ENCODE assay signal across 19 cellular contexts in the genomic region with DNA sequence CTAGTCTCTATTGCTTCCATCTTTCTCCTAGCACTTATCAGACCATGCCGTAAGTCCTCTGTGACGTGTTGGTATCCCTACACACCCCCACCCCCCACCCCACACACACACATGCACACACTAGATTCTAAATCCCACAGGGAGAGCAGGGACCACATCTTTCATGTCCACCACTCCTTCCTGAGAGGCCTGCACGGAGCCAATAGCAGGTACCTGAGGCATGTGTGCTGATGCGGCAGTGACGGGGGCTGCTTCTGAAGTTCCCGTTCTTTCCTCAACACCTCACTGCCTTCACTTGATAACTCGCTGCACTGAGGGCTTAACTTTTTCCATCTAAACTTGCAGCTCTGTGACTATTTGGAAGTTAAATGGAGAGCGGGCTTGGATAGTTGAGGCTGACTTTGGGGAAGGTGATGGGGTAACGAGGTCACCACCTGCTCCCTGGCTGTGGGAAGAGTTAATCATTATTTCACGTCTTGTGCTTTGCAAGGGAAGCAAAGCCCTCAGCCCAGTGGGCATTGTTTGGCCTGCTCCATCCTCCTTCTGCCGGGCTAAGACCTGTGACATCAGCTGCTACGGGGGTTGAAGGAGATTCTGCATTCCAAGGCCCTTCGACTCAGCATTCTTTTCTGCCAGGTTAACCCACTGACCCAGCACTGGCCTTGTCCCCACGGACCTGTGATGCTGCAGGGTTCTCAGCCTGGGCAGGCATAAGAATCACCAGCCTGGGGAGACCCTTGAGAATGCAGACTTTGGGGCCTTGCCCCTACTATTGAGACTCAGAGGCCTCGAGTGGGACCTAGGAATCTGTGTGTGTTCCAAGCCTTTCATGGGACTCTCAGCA.
A peak's percentile ranks its signal among the peaks of the same experiment; 100 is the strongest.
DNase-seq lines count a peak whose midpoint lies in the region; ATAC-seq and TF ChIP-seq lines count a peak whose summit lies in the region.
"Had no signal": no experiment of that assay in that cellular context is flagged by ENCODE, and none has a peak within 500 bp of the region (broad histone marks: within the 10 kb centered on the region; RNA-seq: fewer than 3 reads in every experiment).

No MANE protein-coding gene starts in this region.

- no peak overlapping the region for H2BK120ac ChIP-seq in mesendoderm (ENCODE audit: low read depth, low read length)

- no peak for TF ChIP-seq CTCF in activated CD8-positive, alpha-beta T cell treated with anti-CD3 and anti-CD28 coated beads for 36 hours (IDR thresholded peaks at IDR 0.05)
- no peak for TF ChIP-seq CTCF in chondrocyte (IDR thresholded peaks at IDR 0.05)
- TF ChIP-seq CTCF in tibial nerve (IDR thresholded peaks at IDR 0.05), result no peak
- TF ChIP-seq CTCF in type B pancreatic cell (conservative IDR thresholded peaks at IDR 0.05), result no peak

- H3K18ac ChIP-seq in mesendoderm (ENCODE audit: low read length), result no peak overlapping the region

- H3K4ac ChIP-seq in mesendoderm (ENCODE audit: low read depth, low read length), result no peak overlapping the region

- H3K9me3 ChIP-seq in tibial nerve, result no peaks in the 10 kb centered on the region

- no peak for ATAC-seq in activated CD8-positive, alpha-beta T cell treated with anti-CD3 and anti-CD28 coated beads, Interleukin-2, amount 10 ng/mL, durations not matched to agents 7 days and 5 days
- no peak for ATAC-seq in activated CD8-positive, alpha-beta T cell treated with anti-CD3 and anti-CD28 coated beads for 36 hours
- ATAC-seq in GM19328 (IDR thresholded peaks at IDR 0.05; ENCODE audit: unreplicated experiment), result no peak

- no peak overlapping the region for H3K23ac ChIP-seq in mesendoderm (ENCODE audit: low read length)

- H3K36me3 Mint-ChIP-seq in activated CD8-positive, alpha-beta T cell treated with anti-CD3 and anti-CD28 coated beads, Interleukin-2, amount 10 ng/mL, durations not matched to agents 7 days and 5 days (ENCODE audit: low read depth), result no peaks in the 10 kb centered on the region
- H3K36me3 Mint-ChIP-seq in activated CD8-positive, alpha-beta T cell treated with anti-CD3 and anti-CD28 coated beads for 36 hours (ENCODE audit: low read depth), result no peaks in the 10 kb centered on the region
- no peaks in the 10 kb centered on the region for H3K36me3 Mint-ChIP-seq in chondrocyte (ENCODE audit: low read depth)
- H3K36me3 Mint-ChIP-seq in type B pancreatic cell, result no peaks in the 10 kb centered on the region

- H3K4me3 Mint-ChIP-seq in activated CD8-positive, alpha-beta T cell treated with anti-CD3 and anti-CD28 coated beads, Interleukin-2, amount 10 ng/mL, durations not matched to agents 7 days and 5 days, result no peak overlapping the region
- no peak overlapping the region for H3K4me3 Mint-ChIP-seq in activated CD8-positive, alpha-beta T cell treated with anti-CD3 and anti-CD28 coated beads for 36 hours
- no peak overlapping the region for H3K4me3 Mint-ChIP-seq in chondrocyte (ENCODE audit: unreplicated experiment)
- H3K4me3 Mint-ChIP-seq in type B pancreatic cell, result no peak overlapping the region
- H3K4me3 Mint-ChIP-seq: H9 had no signal

- peak; percentile 12 for DNase-seq in activated CD8-positive, alpha-beta T cell treated with anti-CD3 and anti-CD28 coated beads, Interleukin-2, amount 10 ng/mL, durations not matched to agents 7 days and 5 days
- no peak for DNase-seq in activated CD8-positive, alpha-beta T cell treated with anti-CD3 and anti-CD28 coated beads for 36 hours
- DNase-seq in chondrocyte (ENCODE audit: low spot score), result peak; percentile 35
- DNase-seq in mesendoderm, result peak; percentile 50
- no peak for DNase-seq in tibial nerve (ENCODE audit: low spot score in 2 of 2)
- no peak for DNase-seq in type B pancreatic cell (ENCODE audit: extremely low spot score, unreplicated experiment)
- DNase-seq in MV-4-11 (lab: John Stamatoyannopoulos, UW), result no peak
- DNase-seq: AML-193, DMS79, H9, NCI-H1092, NCI-H146, NCI-H2029 treated with DMSO at 0.1 percent for 48 hours, NCI-H2171 treated with DMSO at 0.1 percent for 48 hours, NCI-H446 had no signal

- no peak overlapping the region for H2BK15ac ChIP-seq in mesendoderm (replicated peaks; ENCODE audit: low read depth)

- H3K79me2 ChIP-seq in mesendoderm (ENCODE audit: control insufficient read depth, insufficient read depth, low read length), result no peaks in the 10 kb centered on the region

- H4K8ac ChIP-seq in mesendoderm (ENCODE audit: low read depth, low read length), result no peak overlapping the region

- no peaks in the 10 kb centered on the region for H3K79me1 ChIP-seq in mesendoderm (ENCODE audit: low read length)

- POLR2A ChIA-PET in activated CD8-positive, alpha-beta T cell treated with anti-CD3 and anti-CD28 coated beads, Interleukin-2, amount 10 ng/mL, durations not matched to agents 7 days and 5 days (lab: Charles Lee), result no interaction called here
- POLR2A ChIA-PET in activated CD8-positive, alpha-beta T cell treated with anti-CD3 and anti-CD28 coated beads for 36 hours (lab: Charles Lee), result no interaction called here

- intact Hi-C loops in activated CD8-positive, alpha-beta T cell treated with anti-CD3 and anti-CD28 coated beads for 36 hours (cut with micrococcal nuclease), result no loop called here

- no peak overlapping the region for H3K4me2 ChIP-seq in mesendoderm (ENCODE audit: low read length)
- H3K4me2 ChIP-seq: KMS-11 had no signal

- TF ChIP-seq POLR2A in tibial nerve (IDR thresholded peaks at IDR 0.05), result no peak

- H3K27me3 ChIP-seq in mesendoderm (ENCODE audit: insufficient read depth, low read length, poor library complexity) (no peaks in the 10 kb centered on the region), tibial nerve (no peaks in the 10 kb centered on the region)

- no CpG with 5 or more reads among the region's 15 CpGs for whole genome bisulfite sequencing in mesendoderm (ENCODE audit: extremely low coverage, insufficient coverage, low lambda C conversion rate)
- 80 to 81% methylated on average over 15 of the region's 15 CpGs for WGBS in tibial nerve, 2 donors

- no peaks in the 10 kb centered on the region for H3K36me3 ChIP-seq in mesendoderm (ENCODE audit: control insufficient read depth, insufficient read depth, low read length)
- no peaks in the 10 kb centered on the region for H3K36me3 ChIP-seq in tibial nerve

- H3K9ac ChIP-seq in mesendoderm (ENCODE audit: low read length), result no peak overlapping the region
- H3K9ac ChIP-seq: KMS-11 had no signal

- no peak overlapping the region for H3K27ac Mint-ChIP-seq in activated CD8-positive, alpha-beta T cell treated with anti-CD3 and anti-CD28 coated beads, Interleukin-2, amount 10 ng/mL, durations not matched to agents 7 days and 5 days
- no peak overlapping the region for H3K27ac Mint-ChIP-seq in activated CD8-positive, alpha-beta T cell treated with anti-CD3 and anti-CD28 coated beads for 36 hours
- H3K27ac Mint-ChIP-seq in chondrocyte (ENCODE audit: unreplicated experiment) (no peak overlapping the region), type B pancreatic cell (no peak overlapping the region)

- TF ChIP-seq EP300 in tibial nerve (IDR thresholded peaks at IDR 0.05), result no peak

- H3K27me3 Mint-ChIP-seq in activated CD8-positive, alpha-beta T cell treated with anti-CD3 and anti-CD28 coated beads, Interleukin-2, amount 10 ng/mL, durations not matched to agents 7 days and 5 days (ENCODE audit: low read depth), result no peaks in the 10 kb centered on the region
- H3K27me3 Mint-ChIP-seq in activated CD8-positive, alpha-beta T cell treated with anti-CD3 and anti-CD28 coated beads for 36 hours, result peaks cover 5% of the 10 kb centered on the region
- H3K27me3 Mint-ChIP-seq in chondrocyte (ENCODE audit: low read depth) (peaks cover 38% of the 10 kb centered on the region), type B pancreatic cell (peaks cover 52% of the 10 kb centered on the region)

- no peak overlapping the region for H4K5ac ChIP-seq in mesendoderm (ENCODE audit: low read length)

- H2AK5ac ChIP-seq in mesendoderm (ENCODE audit: low read length), result no peak overlapping the region

- H3K4me3 ChIP-seq in mesendoderm (ENCODE audit: low read length) (no peak overlapping the region), tibial nerve (no peak overlapping the region)

- no peaks in the 10 kb centered on the region for H3K9me3 Mint-ChIP-seq in activated CD8-positive, alpha-beta T cell treated with anti-CD3 and anti-CD28 coated beads, Interleukin-2, amount 10 ng/mL, durations not matched to agents 7 days and 5 days (ENCODE audit: insufficient read depth)
- no peaks in the 10 kb centered on the region for H3K9me3 Mint-ChIP-seq in activated CD8-positive, alpha-beta T cell treated with anti-CD3 and anti-CD28 coated beads for 36 hours
- H3K9me3 Mint-ChIP-seq in chondrocyte (ENCODE audit: low read depth) (no peaks in the 10 kb centered on the region), type B pancreatic cell (no peaks in the 10 kb centered on the region)

- H3K4me1 ChIP-seq in mesendoderm (ENCODE audit: control insufficient read depth, low read depth, low read length), result no peaks in the 10 kb centered on the region
- peaks cover 0 to 62% (median 15%) of the 10 kb centered on the region in 4 donors for H3K4me1 ChIP-seq in tibial nerve

- H2BK5ac ChIP-seq in mesendoderm (ENCODE audit: low read length), result no peak overlapping the region

- H3K56ac ChIP-seq in mesendoderm (ENCODE audit: low read length), result no peak overlapping the region

- H3K4me1 Mint-ChIP-seq in activated CD8-positive, alpha-beta T cell treated with anti-CD3 and anti-CD28 coated beads, Interleukin-2, amount 10 ng/mL, durations not matched to agents 7 days and 5 days (ENCODE audit: low read depth), result no peaks in the 10 kb centered on the region
- H3K4me1 Mint-ChIP-seq in activated CD8-positive, alpha-beta T cell treated with anti-CD3 and anti-CD28 coated beads for 36 hours (ENCODE audit: low read depth), result no peaks in the 10 kb centered on the region
- no peaks in the 10 kb centered on the region for H3K4me1 Mint-ChIP-seq in chondrocyte (ENCODE audit: low read depth)
- H3K4me1 Mint-ChIP-seq in type B pancreatic cell (ENCODE audit: unreplicated experiment), result no peaks in the 10 kb centered on the region

- H3K27ac ChIP-seq in mesendoderm (ENCODE audit: low read depth, low read length) (no peak overlapping the region), tibial nerve (peak overlapping the region in 3 of 4 donors; percentile 1 to 85 (median 78))
- H3K27ac ChIP-seq: 22Rv1, C4-2B, KMS-11 had no signal

- CTCF ChIA-PET in activated CD8-positive, alpha-beta T cell treated with anti-CD3 and anti-CD28 coated beads, Interleukin-2, amount 10 ng/mL, durations not matched to agents 7 days and 5 days (lab: Charles Lee), result no interaction called here
- CTCF ChIA-PET in activated CD8-positive, alpha-beta T cell treated with anti-CD3 and anti-CD28 coated beads for 36 hours (lab: Charles Lee), result no interaction called here

Comparison
In these comparisons a context has a peak if more than half of its experiments do, and no peak if none do; other contexts are left out.
1. DNase-seq: peak in activated CD8-positive, alpha-beta T cell treated with anti-CD3 and anti-CD28 coated beads, Interleukin-2, amount 10 ng/mL, durations not matched to agents 7 days and 5 days (single experiment), chondrocyte (single experiment) and mesendoderm (single experiment); none in activated CD8-positive, alpha-beta T cell treated with anti-CD3 and anti-CD28 coated beads for 36 hours (single experiment), tibial nerve (0 of 2), type B pancreatic cell (single experiment) and MV-4-11 (single experiment).